Comparison of ENCODE assay signal across 18 cellular contexts in the genomic region with DNA sequence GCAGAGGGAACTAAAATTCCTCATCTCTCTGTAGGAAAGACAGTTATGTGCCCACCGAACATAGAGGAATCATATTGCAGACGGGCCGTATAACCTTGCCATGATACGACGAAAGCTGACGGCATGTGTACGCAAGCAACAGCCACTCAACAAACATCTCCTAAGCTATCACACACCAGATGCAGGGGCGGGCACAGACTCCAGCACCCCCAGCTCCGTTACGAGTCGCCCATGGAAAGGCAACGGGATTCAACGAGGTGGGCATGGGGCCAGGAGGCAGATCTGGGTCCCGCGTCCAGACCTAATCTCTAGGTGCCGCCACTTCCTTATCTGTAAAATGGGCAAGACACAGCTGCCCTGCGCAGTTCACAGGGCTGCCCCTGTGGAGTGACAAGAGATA.
"Had no signal": no experiment of that assay in that cellular context is flagged by ENCODE, and none has a peak within 500 bp of the region (broad histone marks: within the 10 kb centered on the region; RNA-seq: fewer than 3 reads in every experiment).

No MANE protein-coding gene starts in this region.

- H3K9me3 Mint-ChIP-seq: activated naive CD4-positive, alpha-beta T cell treated with anti-CD3 and anti-CD28 coated beads for 36 hours; activated naive CD8-positive, alpha-beta T cell treated with anti-CD3 and anti-CD28 coated beads, Interleukin-2, amount 50 U/mL, for 24 hours; activated T-helper 2 cell treated with anti-CD3 and anti-CD28 coated beads, Interferon-gamma antibody, Interleukin-2, Interleukin-4, amounts not matched to agents 10 μg/mL and 5 μg/mL and 100 μg/mL, durations not matched to agents 14 hours and 24 hours and 36 hours had no signal

- H3K27ac Mint-ChIP-seq: activated CD4-positive, alpha-beta memory T cell treated with anti-CD3 and anti-CD28 coated beads for 36 hours; activated CD4-positive, alpha-beta T cell treated with anti-CD3 and anti-CD28 coated beads for 36 hours; activated CD8-positive, alpha-beta memory T cell treated with anti-CD3 and anti-CD28 coated beads, Interleukin-2, amount 10 ng/mL, durations not matched to agents 7 days and 5 days; activated naive CD4-positive, alpha-beta T cell treated with anti-CD3 and anti-CD28 coated beads for 36 hours; activated naive CD8-positive, alpha-beta T cell treated with anti-CD3 and anti-CD28 coated beads, Interleukin-2, amount 50 U/mL, for 24 hours; activated T-helper 2 cell treated with anti-CD3 and anti-CD28 coated beads, Interferon-gamma antibody, Interleukin-2, Interleukin-4, amounts not matched to agents 10 μg/mL and 5 μg/mL and 100 μg/mL, durations not matched to agents 14 hours and 24 hours and 36 hours; naive B cell had no signal

- H3K27ac ChIP-seq: ascending aorta, gastrocnemius medialis, heart right ventricle, prostate gland, skin epidermis had no signal

- H3K27me3 ChIP-seq: ascending aorta, heart right ventricle had no signal

- H3K4me3 Mint-ChIP-seq: activated CD4-positive, alpha-beta memory T cell treated with anti-CD3 and anti-CD28 coated beads for 36 hours; activated CD4-positive, alpha-beta T cell treated with anti-CD3 and anti-CD28 coated beads for 36 hours; activated CD8-positive, alpha-beta memory T cell treated with anti-CD3 and anti-CD28 coated beads, Interleukin-2, amount 10 ng/mL, durations not matched to agents 7 days and 5 days; activated naive CD4-positive, alpha-beta T cell treated with anti-CD3 and anti-CD28 coated beads for 36 hours; activated naive CD8-positive, alpha-beta T cell treated with anti-CD3 and anti-CD28 coated beads, Interleukin-2, amount 50 U/mL, for 24 hours had no signal

- H3K4me1 Mint-ChIP-seq: activated CD4-positive, alpha-beta T cell treated with anti-CD3 and anti-CD28 coated beads for 36 hours; activated CD8-positive, alpha-beta memory T cell treated with anti-CD3 and anti-CD28 coated beads, Interleukin-2, amount 10 ng/mL, durations not matched to agents 7 days and 5 days; activated naive CD8-positive, alpha-beta T cell treated with anti-CD3 and anti-CD28 coated beads, Interleukin-2, amount 50 U/mL, for 24 hours had no signal

- H3K9me3 ChIP-seq: ascending aorta, gastrocnemius medialis, heart right ventricle, prostate gland had no signal

- H3K4me3 ChIP-seq: ascending aorta, gastrocnemius medialis, heart right ventricle, prostate gland, skin epidermis had no signal

- H3K4me1 ChIP-seq: gastrocnemius medialis, prostate gland had no signal

- H3K27me3 Mint-ChIP-seq: activated CD4-positive, alpha-beta memory T cell treated with anti-CD3 and anti-CD28 coated beads for 36 hours; activated CD4-positive, alpha-beta T cell treated with anti-CD3 and anti-CD28 coated beads for 36 hours; activated CD8-positive, alpha-beta memory T cell treated with anti-CD3 and anti-CD28 coated beads, Interleukin-2, amount 10 ng/mL, durations not matched to agents 7 days and 5 days; activated naive CD8-positive, alpha-beta T cell treated with anti-CD3 and anti-CD28 coated beads, Interleukin-2, amount 50 U/mL, for 24 hours; naive B cell had no signal

- FAIRE-seq: islet of Langerhans had no signal

- H3K36me3 Mint-ChIP-seq: activated CD4-positive, alpha-beta memory T cell treated with anti-CD3 and anti-CD28 coated beads for 36 hours; activated CD8-positive, alpha-beta memory T cell treated with anti-CD3 and anti-CD28 coated beads, Interleukin-2, amount 10 ng/mL, durations not matched to agents 7 days and 5 days had no signal

- H3K36me3 ChIP-seq: ascending aorta, gastrocnemius medialis, prostate gland had no signal

- DNase-seq: activated CD4-positive, alpha-beta memory T cell treated with anti-CD3 and anti-CD28 coated beads for 36 hours; activated CD4-positive, alpha-beta T cell treated with anti-CD3 and anti-CD28 coated beads for 36 hours; activated CD8-positive, alpha-beta memory T cell treated with anti-CD3 and anti-CD28 coated beads, Interleukin-2, amount 10 ng/mL, durations not matched to agents 7 days and 5 days; activated naive CD4-positive, alpha-beta T cell treated with anti-CD3 and anti-CD28 coated beads for 36 hours; activated naive CD8-positive, alpha-beta T cell treated with anti-CD3 and anti-CD28 coated beads, Interleukin-2, amount 50 U/mL, for 24 hours; activated T-cell treated with anti-CD3 and anti-CD28 coated beads, Interleukin-2, amount 50 U/mL, for 1 hour; dermis blood vessel endothelial cell; gastrocnemius medialis; heart right ventricle; naive B cell; occipital lobe; stimulated activated naive CD8-positive, alpha-beta T cell treated with anti-CD3 and anti-CD28 coated beads, Interleukin-15, Interleukin-2, amounts not matched to agents 100 U/mL and 50 U/mL, for 24 hours; SW 1271 had no signal
